ENCODE assay signal across 9 cellular contexts in the genomic region with DNA sequence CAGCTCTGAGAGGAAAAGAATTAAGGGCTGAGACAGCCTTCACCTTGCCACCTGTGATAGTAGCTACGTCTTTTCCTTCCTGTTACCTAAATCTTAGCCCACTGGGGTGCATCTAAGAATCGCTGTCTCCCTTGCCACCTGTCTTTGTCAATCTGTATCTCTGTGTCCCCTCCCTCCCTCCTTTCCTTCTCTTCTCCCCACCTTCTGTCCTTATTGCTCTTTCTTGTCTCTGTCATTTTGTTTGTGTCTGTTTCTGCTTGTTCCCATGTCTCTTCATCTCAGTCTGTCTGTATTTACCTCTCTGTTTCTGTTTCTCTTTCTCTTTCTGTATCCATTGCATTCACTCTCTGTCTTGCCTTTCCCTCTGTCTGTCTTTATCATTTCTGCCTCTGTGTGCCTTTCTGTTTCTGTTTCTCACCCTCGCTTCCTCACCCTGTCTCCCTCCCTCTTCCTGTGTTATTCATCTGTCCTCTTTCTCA. TPM values are rescaled to one million over a fixed set of nuclear protein-coding genes. Genes with fewer than 3 reads are reported as not detected.
DNase-seq lines count a peak whose midpoint lies in the region; ATAC-seq and TF ChIP-seq lines count a peak whose summit lies in the region.
"Had no signal": no experiment of that assay in that cellular context is flagged by ENCODE, and none has a peak within 500 bp of the region (broad histone marks: within the 10 kb centered on the region; RNA-seq: fewer than 3 reads in every experiment).

No MANE protein-coding gene starts in this region.

- in situ Hi-C loops in brain microvascular endothelial cell (cut with HindIII; ENCODE audit: low pct_ligation_motif_present, low sequenced_read_pairs): no loop called here

- H3K9me3 Mint-ChIP-seq in activated CD4-positive, alpha-beta memory T cell treated with anti-CD3 and anti-CD28 coated beads for 36 hours: peaks cover 2% of the 10 kb centered on the region
- no peaks in the 10 kb centered on the region for H3K9me3 Mint-ChIP-seq in MCF 10A (ENCODE audit: unreplicated experiment)

- H3K9me3 ChIP-seq in BLaER1: peaks cover 17% of the 10 kb centered on the region; the same call in 1 of the 2 replicates
- H3K9me3 ChIP-seq: psoas muscle had no signal

- intact Hi-C loops in activated CD4-positive, alpha-beta memory T cell treated with anti-CD3 and anti-CD28 coated beads for 36 hours (cut with micrococcal nuclease): no loop called here
- intact Hi-C loops in MCF 10A (cut with micrococcal nuclease): no loop called here

- H3K4me1 ChIP-seq in BLaER1: peaks cover 12% of the 10 kb centered on the region
- H3K4me1 ChIP-seq: psoas muscle had no signal

- H3K9ac ChIP-seq in BLaER1: no peak overlapping the region

- TF ChIP-seq POLR2A in erythroblast (IDR thresholded peaks at IDR 0.05; ENCODE audit: low read length): no peak

- no peaks in the 10 kb centered on the region for H3K36me3 Mint-ChIP-seq in activated CD4-positive, alpha-beta memory T cell treated with anti-CD3 and anti-CD28 coated beads for 36 hours
- H3K36me3 Mint-ChIP-seq in MCF 10A (ENCODE audit: insufficient read depth, unreplicated experiment): peaks cover 42% of the 10 kb centered on the region

- H3K4me3 ChIP-seq in BLaER1 (no peak overlapping the region), brain microvascular endothelial cell (ENCODE audit: low read depth, low read length) (no peak overlapping the region)
- H3K4me3 ChIP-seq: psoas muscle had no signal

- POLR2A ChIA-PET in activated CD4-positive, alpha-beta memory T cell treated with anti-CD3 and anti-CD28 coated beads for 36 hours (lab: Charles Lee): no interaction called here
- POLR2A ChIA-PET in MCF 10A (lab: Yijun Ruan, JAX): interaction anchor here (0.9 kb wide), 1 partner anchor 9 kb away, joined by 3 read pairs; no protein-coding TSS in a partner anchor

- H3K36me3 ChIP-seq in BLaER1 (no peaks in the 10 kb centered on the region), brain microvascular endothelial cell (replicated peaks) (no peaks in the 10 kb centered on the region)

- BruUV-seq in MCF 10A (replicated peaks; lab: Mats Ljungman, UMichigan): no TSS peak

- peak overlapping the region; percentile 60 for H3K4me3 Mint-ChIP-seq in activated CD4-positive, alpha-beta memory T cell treated with anti-CD3 and anti-CD28 coated beads for 36 hours
- no peak overlapping the region for H3K4me3 Mint-ChIP-seq in MCF 10A (ENCODE audit: unreplicated experiment)

- no peaks in the 10 kb centered on the region for H3K27me3 Mint-ChIP-seq in activated CD4-positive, alpha-beta memory T cell treated with anti-CD3 and anti-CD28 coated beads for 36 hours
- no peaks in the 10 kb centered on the region for H3K27me3 Mint-ChIP-seq in MCF 10A (ENCODE audit: insufficient read depth, unreplicated experiment)

- TF ChIP-seq CTCF in MCF 10A (IDR thresholded peaks at IDR 0.05; ENCODE audit: unreplicated experiment): no peak
- TF ChIP-seq CTCF in brain microvascular endothelial cell (IDR thresholded peaks at IDR 0.05; ENCODE audit: low read depth, low read length, missing control alignments): no peak

- peaks cover 11% of the 10 kb centered on the region for H3K4me1 Mint-ChIP-seq in activated CD4-positive, alpha-beta memory T cell treated with anti-CD3 and anti-CD28 coated beads for 36 hours (ENCODE audit: low read depth)
- peaks cover 25% of the 10 kb centered on the region for H3K4me1 Mint-ChIP-seq in MCF 10A (ENCODE audit: insufficient read depth, unreplicated experiment)

- CTCF ChIA-PET in activated CD4-positive, alpha-beta memory T cell treated with anti-CD3 and anti-CD28 coated beads for 36 hours (lab: Charles Lee): interaction anchor here (0.7 to 1.0 kb wide), 3 partner anchors 14 to 116 kb away, joined by 3 to 4 read pairs (median 3); no protein-coding TSS in a partner anchor
- CTCF ChIA-PET in MCF 10A (lab: Yijun Ruan, JAX): interaction anchor here (1.3 kb wide), 1 partner anchor 17 kb away, joined by 5 read pairs; no protein-coding TSS in a partner anchor

- ATAC-seq in GM19025 (IDR thresholded peaks at IDR 0.05; ENCODE audit: low read depth, unreplicated experiment): peak; percentile 94
- ATAC-seq in HG02943 (IDR thresholded peaks at IDR 0.05; ENCODE audit: low read depth, unreplicated experiment): peak; percentile 94
- ATAC-seq: psoas muscle had no signal

- no peak overlapping the region for H3K27ac ChIP-seq in BLaER1
- H3K27ac ChIP-seq in brain microvascular endothelial cell: no peak overlapping the region
- H3K27ac ChIP-seq: psoas muscle had no signal

- peak overlapping the region; percentile 57 for H3K27ac Mint-ChIP-seq in activated CD4-positive, alpha-beta memory T cell treated with anti-CD3 and anti-CD28 coated beads for 36 hours
- H3K27ac Mint-ChIP-seq in MCF 10A (ENCODE audit: low read depth, unreplicated experiment): no peak overlapping the region

- H3K27me3 ChIP-seq in BLaER1 (no peaks in the 10 kb centered on the region), brain microvascular endothelial cell (replicated peaks) (no peaks in the 10 kb centered on the region)

- no peak for DNase-seq in activated CD4-positive, alpha-beta memory T cell treated with anti-CD3 and anti-CD28 coated beads for 36 hours
- DNase-seq in NCI-H345 treated with DMSO at 0.1 percent for 48 hours (lab: John Stamatoyannopoulos, UW; ENCODE audit: unreplicated experiment): no peak
- no peak for DNase-seq in MCF 10A (ENCODE audit: unreplicated experiment)
- DNase-seq in brain microvascular endothelial cell: no peak
- DNase-seq in erythroblast (lab: John Stamatoyannopoulos, UW): no peak
- DNase-seq: psoas muscle had no signal

- H4K20me1 ChIP-seq in BLaER1: no peaks in the 10 kb centered on the region

- 0 out of 2 replicates have a peak overlapping the region, but pooled peaks have one; percentile 16 for H3K4me2 ChIP-seq in BLaER1

RNA-seq across cellular contexts. Expression of gene SLC22A15, which starts 30.2 kb away (rescaled TPM):
- total RNA-seq in activated CD4-positive, alpha-beta memory T cell treated with anti-CD3 and anti-CD28 coated beads for 36 hours: 1 to 10 TPM in 1 of 2 experiments, under 1 TPM in 1; 0.69 to 1.7 TPM
- total RNA-seq in MCF 10A (2022): 32.4 and 33.5 TPM in 2 replicates

Comparison
In these comparisons a context has a peak if more than half of its experiments do, and no peak if none do; other contexts are left out.
1. RNA of gene SLC22A15, which starts 30.2 kb away (total RNA-seq): 32.4 to 33.5 TPM in MCF 10A; 0.69 to 1.7 TPM in activated CD4-positive, alpha-beta memory T cell treated with anti-CD3 and anti-CD28 coated beads for 36 hours; every median in the first group is over 10 times any median in the second.